16 cellular contexts compared by ENCODE assay signal in the genomic region with DNA sequence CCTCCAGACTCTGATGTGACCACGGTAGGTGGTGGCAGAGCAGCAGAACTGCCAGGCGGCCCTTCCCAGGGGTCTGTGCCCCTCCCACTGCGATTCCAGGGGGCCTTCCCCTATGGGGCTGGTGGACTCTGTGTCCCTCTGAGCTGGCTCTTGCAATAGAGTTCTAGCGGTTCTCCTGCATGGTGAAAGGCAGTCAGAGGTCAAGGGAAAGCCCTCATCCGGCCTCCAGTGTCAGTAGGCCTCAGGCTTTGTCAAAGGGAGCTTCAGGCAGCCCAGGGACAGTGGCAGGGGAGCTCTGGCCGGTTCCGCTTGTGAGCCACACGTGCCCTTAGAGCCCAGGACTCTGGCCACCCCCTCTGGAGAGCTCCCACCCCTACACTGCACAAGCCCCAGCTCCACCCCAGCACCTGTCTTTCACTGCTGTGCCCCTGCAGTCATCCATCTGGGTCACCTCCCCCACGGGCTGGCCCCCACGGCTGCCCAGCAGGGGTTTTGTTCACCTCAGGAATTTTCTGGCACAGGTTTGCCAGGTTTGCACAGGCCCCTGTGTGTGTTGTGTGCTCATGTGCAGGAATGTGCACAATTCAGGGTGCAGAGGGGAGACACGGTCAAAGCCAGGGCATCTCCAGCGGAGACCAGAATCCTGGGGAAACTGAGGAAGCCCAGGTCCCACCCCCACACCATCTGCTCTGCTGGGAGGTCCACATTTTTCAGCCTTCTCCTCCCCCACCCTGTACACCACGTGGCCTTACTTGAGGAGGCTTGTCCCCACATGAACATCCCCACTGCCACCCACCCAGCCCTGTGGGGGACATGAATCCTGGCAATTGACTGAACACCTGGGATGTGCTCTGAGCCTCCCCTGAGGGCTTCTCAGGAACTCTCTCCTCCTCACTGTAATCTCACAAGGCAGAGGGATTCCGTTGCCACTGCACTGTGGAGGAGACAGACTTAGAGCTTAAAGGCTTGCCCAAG. TPM values are rescaled to one million over a fixed set of nuclear protein-coding genes. Genes with fewer than 3 reads are reported as not detected.
DNase-seq lines count a peak whose midpoint lies in the region; ATAC-seq, FAIRE-seq and TF ChIP-seq lines count a peak whose summit lies in the region.
"Had no signal": no experiment of that assay in that cellular context is flagged by ENCODE, and none has a peak within 500 bp of the region (broad histone marks: within the 10 kb centered on the region; RNA-seq: fewer than 3 reads in every experiment).

No MANE protein-coding gene starts in this region.

- RAD21 ChIA-PET in HCT116 (lab: Charles Lee; ENCODE audit: low non-redundant PET in 1 of 2, low total read pairs in 2 of 2, uncharacterized antibody in 2 of 2, unreplicated experiment in 2 of 2) = interaction anchor here (0.8 to 1.5 kb wide), 6 partner anchors 73 to 313 kb away, joined by 3 to 14 read pairs (median 5); a partner anchor contains a TSS
- RAD21 ChIA-PET in GM12878 (lab: Charles Lee; ENCODE audit: unreplicated experiment) = interaction anchor here (1.0 to 7.2 kb wide), 22 partner anchors 10 to 380 kb away, joined by 3 to 53 read pairs (median 6); a partner anchor contains a TSS

- no peaks in the 10 kb centered on the region for H3K9me2 ChIP-seq in HCT116 (ENCODE audit: insufficient read depth)

- in situ Hi-C loops in GM12878 (cut with MboI) = no loop called here

- H3K9me3 ChIP-seq in HCT116 (ENCODE audit: control insufficient read depth in 1 of 2, insufficient read depth in 1 of 2, low read depth in 1 of 2, low read length in 2 of 2) = no peaks in the 10 kb centered on the region
- H3K9me3 ChIP-seq in GM12878 (replicated peaks; ENCODE audit: control insufficient read depth, insufficient read depth, low read length) = no peaks in the 10 kb centered on the region; the same call in 2 of the 3 replicates
- H3K9me3 ChIP-seq in neutrophil = no peaks in the 10 kb centered on the region
- H3K9me3 ChIP-seq: pancreas had no signal

- SMC1A ChIA-PET in GM12878 (lab: Charles Lee; ENCODE audit: uncharacterized antibody, unreplicated experiment) = interaction anchor here (0.6 to 5.9 kb wide), 20 partner anchors 10 to 382 kb away, joined by 3 to 51 read pairs (median 3); a partner anchor contains a TSS

- no peak for TF ChIP-seq EP300 in GM12878 (IDR thresholded peaks at IDR 0.05; ENCODE audit: borderline replicate concordance in 1 of 2, control insufficient read depth in 1 of 2, low read depth in 2 of 2, low read length in 2 of 2)

- CTCF ChIA-PET in HCT116 (lab: Charles Lee) (interaction anchor here (0.6 to 4.7 kb wide), 24 partner anchors 8 to 457 kb away, joined by 3 to 57 read pairs (median 6); a partner anchor contains a TSS), GM12878 (lab: Yijun Ruan, JAX) (interaction anchor here (0.5 to 8.9 kb wide), 38 partner anchors 10 to 379 kb away, joined by 3 to 116 read pairs (median 5); a partner anchor contains a TSS)

- H3K79me2 ChIP-seq in HCT116 (ENCODE audit: insufficient read depth, low read length) (no peaks in the 10 kb centered on the region), GM12878 (ENCODE audit: control insufficient read depth, insufficient read depth, low read length) (no peaks in the 10 kb centered on the region)

- BruUV-seq in HCT116 (replicated peaks; lab: Mats Ljungman, UMichigan) (no TSS peak), GM12878 (replicated peaks; lab: Mats Ljungman, UMichigan) (no TSS peak)

- H3K27me3 ChIP-seq in HCT116 (ENCODE audit: insufficient read depth, low read length) (no peaks in the 10 kb centered on the region), GM12878 (replicated peaks in 1 of 2; ENCODE audit: control insufficient read depth in 2 of 2, insufficient read depth in 2 of 2, low read length in 1 of 2) (no peaks in the 10 kb centered on the region), neutrophil (no peaks in the 10 kb centered on the region), H7 (ENCODE audit: control insufficient read depth, insufficient read depth, low read length) (no peaks in the 10 kb centered on the region)
- H3K27me3 ChIP-seq: pancreas, tibial nerve had no signal

- POLR2A ChIA-PET in HCT116 (lab: Charles Lee) = interaction anchor here (1.1 kb wide), 1 partner anchor 377 kb away, joined by 6 read pairs; a partner anchor contains a TSS
- POLR2A ChIA-PET in GM12878 (lab: Charles Lee) = interaction anchor here (1.0 to 2.3 kb wide), 3 partner anchors 72 to 320 kb away, joined by 4 to 9 read pairs (median 5); no protein-coding TSS in a partner anchor

- TF ChIP-seq CTCF in HCT116 (IDR thresholded peaks at IDR 0.05 in 2 of 3, conservative IDR thresholded peaks at IDR 0.05 in 1 of 3; ENCODE audit: borderline replicate concordance in 1 of 3, insufficient read depth in 1 of 3, low read depth in 2 of 3, low read length in 2 of 3) (no peak), GM12878 (IDR thresholded peaks at IDR 0.05 in 2 of 3, conservative IDR thresholded peaks at IDR 0.05 in 1 of 3; ENCODE audit: control insufficient read depth in 2 of 3, extremely low read depth in 1 of 3, insufficient read depth in 1 of 3, low read depth in 3 of 3, low read length in 3 of 3) (no peak), neutrophil (IDR thresholded peaks at IDR 0.05) (no peak)

- intact Hi-C loops in HCT116 (cut with micrococcal nuclease) = loop anchor here (1.0 to 5.0 kb wide), 4 partner anchors 77 to 376 kb away; a partner anchor contains a TSS
- intact Hi-C loops in GM12878 (cut with micrococcal nuclease; ENCODE audit: unreplicated experiment) = loop anchor here (2.0 to 10.0 kb wide), 4 partner anchors 53 to 313 kb away; no protein-coding TSS in a partner anchor

- H3K4me2 ChIP-seq in HCT116 (ENCODE audit: low read length) (no peak overlapping the region), GM12878 (ENCODE audit: control insufficient read depth, insufficient read depth) (peak overlapping the region; percentile 5)
- H3K4me2 ChIP-seq: KMS-11, PC-9 had no signal

- H3K9ac ChIP-seq in HCT116 (ENCODE audit: low read length) (no peak overlapping the region), GM12878 (ENCODE audit: control insufficient read depth, insufficient read depth, low read length) (no peak overlapping the region)
- H3K9ac ChIP-seq: KMS-11 had no signal

- ATAC-seq in HCT116 (peak; percentile 1; the same call in 1 of the 2 replicates), GM12878 (no peak), HG03108 (IDR thresholded peaks at IDR 0.05; ENCODE audit: unreplicated experiment) (no peak)

- no peaks in the 10 kb centered on the region for H4K20me1 ChIP-seq in HCT116 (ENCODE audit: insufficient read depth)
- H4K20me1 ChIP-seq in GM12878 (ENCODE audit: control insufficient read depth, insufficient read depth) = no peaks in the 10 kb centered on the region

- H2AFZ ChIP-seq in HCT116 (ENCODE audit: low read depth, low read length, poor library complexity, severe bottlenecking) (peak overlapping the region; percentile 68), GM12878 (ENCODE audit: control insufficient read depth, low read depth, low read length) (no peak overlapping the region)
- H2AFZ ChIP-seq: PC-9 had no signal

- TF ChIP-seq POLR2A in HCT116 (IDR thresholded peaks at IDR 0.05; ENCODE audit: borderline replicate concordance, extremely low read depth, insufficient read depth, insufficient read length) (no peak), GM12878 (IDR thresholded peaks at IDR 0.05; ENCODE audit: low read depth, low read length) (no peak)

- peak; percentile 14 for DNase-seq in CD1c-positive myeloid dendritic cell (ENCODE audit: extremely low spot score)
- no peak for DNase-seq in HCT116 (ENCODE audit: low read depth, low spot score)
- DNase-seq in GM12878 (ENCODE audit: low read depth, low spot score) = no peak
- no peak for DNase-seq in NCI-H1694 treated with DMSO at 0.1 percent for 48 hours (lab: John Stamatoyannopoulos, UW)
- no peak for DNase-seq in H7
- DNase-seq: NCI-H1417 treated with DMSO at 0.1 percent for 48 hours, NCI-H446 treated with DMSO at 0.1 percent for 48 hours, SHP77 treated with DMSO at 0.1 percent for 48 hours had no signal

- no peak for TF ChIP-seq RAD21 in HCT116 (IDR thresholded peaks at IDR 0.05; ENCODE audit: low read depth)
- TF ChIP-seq RAD21 in GM12878 (IDR thresholded peaks at IDR 0.05; ENCODE audit: insufficient read depth, low read depth, low read length) = no peak

- H3K36me3 ChIP-seq in HCT116 (ENCODE audit: control insufficient read depth in 1 of 2, insufficient read depth in 2 of 2, low read length in 2 of 2) (no peaks in the 10 kb centered on the region), GM12878 (ENCODE audit: control insufficient read depth in 2 of 2, insufficient read depth in 2 of 2, low read length in 1 of 2) (no peaks in the 10 kb centered on the region), neutrophil (no peaks in the 10 kb centered on the region), H7 (replicated peaks; ENCODE audit: control insufficient read depth, insufficient read depth, low read length) (no peaks in the 10 kb centered on the region)
- H3K36me3 ChIP-seq: brain microvascular endothelial cell, pancreas had no signal

- no peak for FAIRE-seq in GM12878 (lab: Jason Lieb, UNC)
- FAIRE-seq: pancreas had no signal

- 63% methylated on average over 13 of the region's 14 CpGs for WGBS in GM12878 (ENCODE audit: insufficient coverage, insufficient replicate concordance, low lambda C conversion rate, missing lambda C conversion rate)

- H3K4me1 ChIP-seq in HCT116 (ENCODE audit: control insufficient read depth in 1 of 2, insufficient read depth in 2 of 2, low read length in 2 of 2) = peaks cover 0 to 8% of the 10 kb centered on the region in 2 experiments; a peak in 1 of 4 replicates
- H3K4me1 ChIP-seq in GM12878 (ENCODE audit: control insufficient read depth, insufficient read depth, low read length) = peaks cover 64% of the 10 kb centered on the region
- peaks cover 46 to 51% of the 10 kb centered on the region in 2 experiments for H3K4me1 ChIP-seq in neutrophil (ENCODE audit: control insufficient read depth in 1 of 2, insufficient read depth in 1 of 2, low read depth in 1 of 2, low read length in 1 of 2)
- H3K4me1 ChIP-seq: pancreas had no signal

- H3K27ac ChIP-seq in HCT116 (ENCODE audit: low read depth, low read length) = no peak overlapping the region
- peak overlapping the region; percentile 82; the same call in 1 of the 2 replicates for H3K27ac ChIP-seq in GM12878 (ENCODE audit: control insufficient read depth, insufficient read depth)
- H3K27ac ChIP-seq in neutrophil = peak overlapping the region; percentile 93
- H3K27ac ChIP-seq: brain microvascular endothelial cell, KMS-11, pancreas, PC-9 had no signal

- H3K4me3 ChIP-seq in HCT116 (replicated peaks in 1 of 2; ENCODE audit: low read depth in 1 of 2, low read length in 2 of 2) = no peak overlapping the region
- H3K4me3 ChIP-seq in GM12878 = no peak overlapping the region
- H3K4me3 ChIP-seq in neutrophil (ENCODE audit: low read depth in 1 of 2, low read length in 1 of 2) = peak overlapping the region in 1 of 2 experiments; percentile 63
- H3K4me3 ChIP-seq in H7 (ENCODE audit: insufficient read depth, low read depth, low read length) = no peak overlapping the region
- H3K4me3 ChIP-seq: pancreas, PC-9, tibial nerve had no signal

RNA-seq across cellular contexts. Expression of a gene that starts 23.8 kb away (rescaled TPM):
- total RNA-seq in HCT116 (2021; ENCODE audit: unreplicated experiment) (not detected), GM12878 (2014; rRNA removed) (0.11 TPM in 1 of 2 replicates, not detected in the other), GM12878 (2014; rRNA removed; fragmentation: Illumina TruSeq; extraction: Trizol) (not detected in 2 replicates), GM12878 (2021) (0.03 and 0.05 TPM in 2 replicates)
- polyA plus RNA-seq in HCT116 (2012) = 0.04 TPM in 1 of 2 replicates, not detected in the other
- not detected in 2 replicates for total RNA-seq in GM12878 (2013; cell fraction: nucleolus; rRNA removed)
- not detected for polyA plus RNA-seq in GM12878 (2011; ENCODE audit: low read depth)
- polyA plus RNA-seq in GM12878 (2011; rRNA removed) (not detected in 2 replicates), GM12878 (2014; fragmentation: Illumina TruSeq; extraction: Trizol) (0.04 and 0.06 TPM in 2 replicates), GM12878 (2014; fragmentation: Nextera tagmentation; extraction: Ambion mirVana) (not detected), GM12878 (2014; rRNA removed) (0.06 and 0.18 TPM in 2 replicates), GM12878 (2016; fragmentation: Nextera tagmentation; extraction: Ambion mirVana) (not detected)
- polyA plus RNA-seq in GM12878 (2011; cell fraction: cytosol; rRNA removed) = not detected in 2 replicates
- polyA plus RNA-seq in GM12878 (2011; cell fraction: nucleus; rRNA removed) = not detected in 2 replicates
- 0.03 and 0.04 TPM in 2 replicates for polyA plus RNA-seq in GM12878 (2012)
- polyA minus RNA-seq in GM12878 (2011; rRNA and poly(A)+ RNA removed) = not detected in 2 replicates
- polyA minus RNA-seq in GM12878 (2011; cell fraction: cytosol; rRNA and poly(A)+ RNA removed) = not detected in 2 replicates
- polyA minus RNA-seq in GM12878 (2011; cell fraction: nucleus; rRNA and poly(A)+ RNA removed) = not detected in 2 replicates
- total RNA-seq in H7 (2014; rRNA removed; shearing (Covaris generic)) = 0.17 and 0.18 TPM in 2 replicates
- total RNA-seq: PC-9 had no signal
- polyA plus RNA-seq: naive thymus-derived CD4-positive, alpha-beta T cell had no signal
